23 cellular contexts compared by ENCODE assay signal in genomic region chr16:3902731-3903130, GRCh38. TPM values are rescaled to one million over a fixed set of nuclear protein-coding genes. Genes with fewer than 3 reads are reported as not detected.
DNase-seq lines count a peak whose midpoint lies in the region; ATAC-seq, FAIRE-seq and TF ChIP-seq lines count a peak whose summit lies in the region.
"Had no signal": no experiment of that assay in that cellular context is flagged by ENCODE, and none has a peak within 500 bp of the region (broad histone marks: within the 10 kb centered on the region; RNA-seq: fewer than 3 reads in every experiment).

No MANE protein-coding gene starts in this region.

- no peak overlapping the region for H3K27ac Mint-ChIP-seq in chondrocyte (ENCODE audit: unreplicated experiment)
- H3K27ac Mint-ChIP-seq: memory B cell; T-helper 2 cell treated with Interferon-gamma antibody and Interleukin-4, amounts not matched to agents 5 μg/mL and 100 μg/mL, for 36 hours; WTC11 had no signal

- H3K9me3 Mint-ChIP-seq in chondrocyte (ENCODE audit: low read depth): no peaks in the 10 kb centered on the region
- H3K9me3 Mint-ChIP-seq: brain; memory B cell; T-helper 2 cell treated with Interferon-gamma antibody and Interleukin-4, amounts not matched to agents 5 μg/mL and 100 μg/mL, for 36 hours had no signal

- DNase-seq in NCI-H2171 treated with DMSO at 0.1 percent for 48 hours (lab: John Stamatoyannopoulos, UW) (peak; percentile 15), NCI-H2171 (lab: John Stamatoyannopoulos, UW) (no peak), NCI-H2196 treated with DMSO at 0.1 percent for 48 hours (lab: John Stamatoyannopoulos, UW; ENCODE audit: unreplicated experiment) (peak; percentile 78), chondrocyte (ENCODE audit: low spot score) (peak; percentile 33), GM12891 (ENCODE audit: insufficient read length, low spot score) (no peak), small intestine (no peak)
- DNase-seq in stimulated activated naive CD8-positive, alpha-beta T cell treated with anti-CD3 and anti-CD28 coated beads, Interleukin-15, Interleukin-2, amounts not matched to agents 100 U/mL and 50 U/mL, for 24 hours: no peak
- DNase-seq in effector memory CD4-positive, alpha-beta T cell: no peak
- DNase-seq: activated CD4-positive, alpha-beta T cell treated with anti-CD3 and anti-CD28 coated beads, Interleukin-2, amount 50 U/mL, for 4 hours; activated effector memory CD4-positive, alpha-beta T cell treated with Interleukin-2 at 50 U/mL for 16 hours; colonic mucosa; glutamatergic neuron; NCI-H524; SK-N-SH; stimulated activated CD4-positive, alpha-beta T cell treated with anti-CD3 and anti-CD28 coated beads, Interleukin-4, amount 100 ng/mL, for 1 hour; stimulated activated naive CD4-positive, alpha-beta T cell treated with Interleukin-2 at 50 U/mL for 16 hours had no signal

- H3K4me3 ChIP-seq in effector memory CD4-positive, alpha-beta T cell (ENCODE audit: insufficient read depth, low read depth, low read length, poor library complexity, severe bottlenecking): no peak overlapping the region
- no peak overlapping the region for H3K4me3 ChIP-seq in small intestine (ENCODE audit: low read depth in 1 of 2, low read length in 2 of 2)
- H3K4me3 ChIP-seq: A549, colonic mucosa had no signal

- no peak for TF ChIP-seq POLR2A in GM12891 (IDR thresholded peaks at IDR 0.05; ENCODE audit: low read depth, low read length)

- H3K4me3 Mint-ChIP-seq in chondrocyte (ENCODE audit: unreplicated experiment): no peak overlapping the region
- H3K4me3 Mint-ChIP-seq: brain; memory B cell; T-helper 2 cell treated with Interferon-gamma antibody and Interleukin-4, amounts not matched to agents 5 μg/mL and 100 μg/mL, for 36 hours; WTC11 had no signal

- WGBS in small intestine, 3 donors: 88 to 91% (median 88%) methylated on average over 9 of the region's 9 CpGs

- no peaks in the 10 kb centered on the region for H3K9me3 ChIP-seq in effector memory CD4-positive, alpha-beta T cell (ENCODE audit: control insufficient read depth, low read length)
- H3K9me3 ChIP-seq in small intestine (ENCODE audit: control insufficient read depth, low read depth): no peaks in the 10 kb centered on the region
- H3K9me3 ChIP-seq: A549, colonic mucosa, SK-N-SH had no signal

- no peaks in the 10 kb centered on the region for H3K4me1 ChIP-seq in effector memory CD4-positive, alpha-beta T cell (ENCODE audit: control insufficient read depth, insufficient read depth, low read length, poor library complexity, severe bottlenecking)
- no peaks in the 10 kb centered on the region for H3K4me1 ChIP-seq in small intestine (ENCODE audit: control insufficient read depth in 2 of 2, insufficient read depth in 1 of 2, low read depth in 1 of 2, low read length in 1 of 2)
- H3K4me1 ChIP-seq: A549, colonic mucosa had no signal

- H3K27me3 ChIP-seq in effector memory CD4-positive, alpha-beta T cell (replicated peaks; ENCODE audit: control insufficient read depth, insufficient read depth, low read length, poor library complexity, severe bottlenecking): no peaks in the 10 kb centered on the region
- no peaks in the 10 kb centered on the region for H3K27me3 ChIP-seq in small intestine (ENCODE audit: control insufficient read depth in 2 of 2, insufficient read depth in 2 of 2, low read length in 2 of 2)
- H3K27me3 ChIP-seq: colonic mucosa had no signal

- no peak for ATAC-seq in stimulated activated naive CD8-positive, alpha-beta T cell treated with anti-CD3 and anti-CD28 coated beads, Interleukin-15, Interleukin-2, amounts not matched to agents 100 U/mL and 50 U/mL, for 24 hours
- ATAC-seq: A549, WTC11 had no signal

- H3K27me3 Mint-ChIP-seq in chondrocyte (ENCODE audit: low read depth): peaks cover 5% of the 10 kb centered on the region

- no peak for FAIRE-seq in GM12891 (lab: Jason Lieb, UNC)
- no peak for FAIRE-seq in small intestine (lab: Jason Lieb, UNC)
- FAIRE-seq: A549, H1, RCC 7860 had no signal

- no peak for TF ChIP-seq CTCF in chondrocyte (IDR thresholded peaks at IDR 0.05)

- H3K36me3 ChIP-seq in effector memory CD4-positive, alpha-beta T cell (ENCODE audit: control insufficient read depth, insufficient read depth, low read length): no peaks in the 10 kb centered on the region
- H3K36me3 ChIP-seq in small intestine (ENCODE audit: control insufficient read depth in 2 of 2, insufficient read depth in 2 of 2, low read length in 2 of 2): no peaks in the 10 kb centered on the region
- H3K36me3 ChIP-seq: colonic mucosa had no signal

- no peaks in the 10 kb centered on the region for H3K36me3 Mint-ChIP-seq in chondrocyte (ENCODE audit: low read depth)
- H3K36me3 Mint-ChIP-seq: brain, memory B cell, WTC11 had no signal

- no peaks in the 10 kb centered on the region for H3K4me1 Mint-ChIP-seq in chondrocyte (ENCODE audit: low read depth)
- H3K4me1 Mint-ChIP-seq: memory B cell, WTC11 had no signal

- H3K27ac ChIP-seq in effector memory CD4-positive, alpha-beta T cell (ENCODE audit: insufficient read depth, low read length, poor library complexity, severe bottlenecking): no peak overlapping the region
- H3K27ac ChIP-seq in small intestine (ENCODE audit: low read depth in 1 of 2, low read length in 1 of 2): no peak overlapping the region
- H3K27ac ChIP-seq: A549, colonic mucosa had no signal

TF ChIP-seq in GM12891, 5 proteins besides CTCF, POLR2A, EP300 and RAD21:
- TF ChIP-seq TAF1 (IDR thresholded peaks at IDR 0.05; ENCODE audit: low read depth, low read length) (no peak), POU2F2 (IDR thresholded peaks at IDR 0.05; ENCODE audit: low read depth, low read length) (no peak), SPI1 (IDR thresholded peaks at IDR 0.05; ENCODE audit: low read depth, low read length) (no peak)

RNA-seq across cellular contexts. Expression of gene CREBBP, which starts 22.2 kb away (rescaled TPM):
- 59.2 to 64.0 TPM (median 60.7 TPM) in 3 replicates for total RNA-seq in chondrocyte
- 10.7 TPM for polyA plus RNA-seq in GM12891 (2012; ENCODE audit: low read depth, missing spikeins)
- polyA plus RNA-seq in small intestine: 10 to 100 TPM in 1 of 3 donors, 1 to 10 TPM in 2; 6.8 to 16.5 (median 8.7) TPM

Comparison
In these comparisons a context has a peak if more than half of its experiments do, and no peak if none do; other contexts are left out.
1. DNase-seq: peak in NCI-H2171 treated with DMSO at 0.1 percent for 48 hours (single experiment), NCI-H2196 treated with DMSO at 0.1 percent for 48 hours (single experiment) and chondrocyte (single experiment); none in NCI-H2171 (single experiment), stimulated activated naive CD8-positive, alpha-beta T cell treated with anti-CD3 and anti-CD28 coated beads, Interleukin-15, Interleukin-2, amounts not matched to agents 100 U/mL and 50 U/mL, for 24 hours (single experiment), GM12891 (single experiment), effector memory CD4-positive, alpha-beta T cell (0 of 3) and small intestine (single experiment).